18 cellular contexts compared by ENCODE assay signal in the genomic region with DNA sequence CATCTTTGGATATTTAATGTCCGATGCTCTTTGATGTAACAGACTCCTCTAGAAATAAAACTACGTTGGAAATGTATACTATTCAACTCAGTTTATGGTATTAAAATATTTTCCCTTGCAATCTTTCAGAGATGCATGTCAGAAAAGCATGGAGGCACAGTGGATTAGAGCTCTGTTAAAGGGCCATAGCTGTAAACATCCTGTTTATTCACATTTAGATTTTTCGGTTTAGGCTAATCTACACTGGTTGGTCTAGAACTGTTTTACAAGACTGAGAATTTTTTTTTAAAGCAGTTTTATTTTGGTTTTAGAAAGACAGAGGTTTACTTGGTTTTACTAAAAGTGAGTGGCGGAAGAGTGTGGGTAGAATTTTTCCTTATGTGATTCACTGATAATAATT.
DNase-seq lines count a peak whose midpoint lies in the region; TF ChIP-seq lines count a peak whose summit lies in the region.
"Had no signal": no experiment of that assay in that cellular context is flagged by ENCODE, and none has a peak within 500 bp of the region (broad histone marks: within the 10 kb centered on the region; RNA-seq: fewer than 3 reads in every experiment).

No MANE protein-coding gene starts in this region.

- H3K9me3 ChIP-seq in A673 (ENCODE audit: low read depth, low read length, poor library complexity, severe bottlenecking) (no peaks in the 10 kb centered on the region), HUES48 (ENCODE audit: control insufficient read depth, insufficient read depth, low read length) (no peaks in the 10 kb centered on the region), SK-N-MC (ENCODE audit: low read depth, low read length) (no peaks in the 10 kb centered on the region), iPS-18a (ENCODE audit: control insufficient read depth, low read depth, low read length) (no peaks in the 10 kb centered on the region)
- H3K9me3 ChIP-seq: BLaER1 treated with 17β-estradiol and CSF1 and Interleukin-3, amounts not matched to agents 10 nM and 100 nM; HAP-1 had no signal

- TF ChIP-seq CTCF in A673 (conservative IDR thresholded peaks at IDR 0.05; ENCODE audit: low read depth, low read length) (no peak), HFFc6 (IDR thresholded peaks at IDR 0.05) (no peak)

- no peak for DNase-seq in A673 (ENCODE audit: low spot score)
- DNase-seq in SK-N-MC (ENCODE audit: low read depth, low spot score), result no peak
- no peak for DNase-seq in GM19238 (ENCODE audit: insufficient read length, low spot score)
- DNase-seq in activated naive CD4-positive, alpha-beta T cell treated with anti-CD3 and anti-CD28 coated beads, Interleukin-2, amount 50 U/mL, for 16 hours, result no peak
- no peak for DNase-seq in HFFc6
- DNase-seq: 8988T; ACHN; Calu3; CD4-positive, CD25-positive, alpha-beta regulatory T cell; DMS 273 treated with DMSO at 0.1 percent for 48 hours; DMS79; GM23248; IMR-90 had no signal

- H3K4me1 ChIP-seq in A673 (ENCODE audit: insufficient read depth, low read length, poor library complexity, severe bottlenecking) (no peaks in the 10 kb centered on the region), HUES48 (ENCODE audit: control insufficient read depth, insufficient read depth, low read length) (peaks cover 37% of the 10 kb centered on the region), iPS-18a (ENCODE audit: control insufficient read depth, low read depth, low read length) (peaks cover 25% of the 10 kb centered on the region)
- H3K4me1 ChIP-seq: BLaER1 treated with 17β-estradiol and CSF1 and Interleukin-3, amounts not matched to agents 10 nM and 100 nM; HAP-1 had no signal

- no TSS peak for BruUV-seq in A673 (replicated peaks; lab: Mats Ljungman, UMichigan)

- H3K9ac ChIP-seq in HUES48 (ENCODE audit: low read depth, low read length) (peak overlapping the region; percentile 55), SK-N-MC (ENCODE audit: insufficient read length) (no peak overlapping the region), iPS-18a (ENCODE audit: low read length) (no peak overlapping the region)
- H3K9ac ChIP-seq: BLaER1 treated with 17β-estradiol and CSF1 and Interleukin-3, amounts not matched to agents 10 nM and 100 nM; GM23248 had no signal

- POLR2A ChIA-PET in A673 (lab: Charles Lee; ENCODE audit: low non-redundant PET), result no interaction called here

- peak overlapping the region; percentile 19 for H3K27ac ChIP-seq in A673 (ENCODE audit: low read depth, low read length, poor library complexity, severe bottlenecking)
- peak overlapping the region; percentile 78 for H3K27ac ChIP-seq in HUES48 (ENCODE audit: low read depth, low read length)
- peak overlapping the region; percentile 7; the same call in 1 of the 2 replicates for H3K27ac ChIP-seq in SK-N-MC
- H3K27ac ChIP-seq in iPS-18a (ENCODE audit: low read length), result peak overlapping the region; percentile 7
- H3K27ac ChIP-seq: BLaER1 treated with 17β-estradiol and CSF1 and Interleukin-3, amounts not matched to agents 10 nM and 100 nM; GM23248 had no signal

- no peaks in the 10 kb centered on the region for H3K27me3 ChIP-seq in A673 (replicated peaks; ENCODE audit: insufficient read depth, low read depth, low read length, poor library complexity)
- H3K27me3 ChIP-seq in HUES48 (ENCODE audit: control insufficient read depth, insufficient read depth, low read length), result no peaks in the 10 kb centered on the region
- no peaks in the 10 kb centered on the region for H3K27me3 ChIP-seq in iPS-18a (ENCODE audit: control insufficient read depth, insufficient read depth, low read length)
- H3K27me3 ChIP-seq: BLaER1 treated with 17β-estradiol and CSF1 and Interleukin-3, amounts not matched to agents 10 nM and 100 nM had no signal

- H3K36me3 ChIP-seq in A673 (ENCODE audit: insufficient read depth, low read length, poor library complexity, severe bottlenecking) (peaks cover 57% of the 10 kb centered on the region), HUES48 (ENCODE audit: control insufficient read depth, insufficient read depth, low read length) (no peaks in the 10 kb centered on the region), SK-N-MC (ENCODE audit: insufficient read depth, low read length) (peaks cover 29% of the 10 kb centered on the region), iPS-18a (ENCODE audit: control insufficient read depth, low read depth, low read length) (no peaks in the 10 kb centered on the region)
- H3K36me3 ChIP-seq: HAP-1 had no signal

- no peak overlapping the region for H3K27ac Mint-ChIP-seq in HFFc6

- no peaks in the 10 kb centered on the region for H3K36me3 Mint-ChIP-seq in HFFc6 (ENCODE audit: low read depth)

- no peak overlapping the region for H3K4me3 ChIP-seq in A673 (ENCODE audit: low read depth, low read length, poor library complexity, severe bottlenecking)
- peak overlapping the region; percentile 42 for H3K4me3 ChIP-seq in HUES48 (ENCODE audit: low read depth, low read length)
- no peak overlapping the region for H3K4me3 ChIP-seq in SK-N-MC
- H3K4me3 ChIP-seq in iPS-18a (ENCODE audit: low read length), result no peak overlapping the region
- H3K4me3 ChIP-seq: BLaER1 treated with 17β-estradiol and CSF1 and Interleukin-3, amounts not matched to agents 10 nM and 100 nM; GM12878; GM23248; HAP-1 had no signal

- no peak overlapping the region for H3K4me3 Mint-ChIP-seq in HFFc6
- H3K4me3 Mint-ChIP-seq: CD4-positive, CD25-positive, alpha-beta regulatory T cell had no signal

- CTCF ChIA-PET in A673 (lab: Charles Lee), result no interaction called here

- intact Hi-C loops in A673 (cut with micrococcal nuclease; ENCODE audit: unreplicated experiment), result no loop called here

- no peaks in the 10 kb centered on the region; the same call in 1 of the 2 replicates for H3K27me3 Mint-ChIP-seq in HFFc6 (ENCODE audit: insufficient read depth)
- H3K27me3 Mint-ChIP-seq: CD4-positive, CD25-positive, alpha-beta regulatory T cell had no signal

- no peaks in the 10 kb centered on the region for H3K9me3 Mint-ChIP-seq in HFFc6
- H3K9me3 Mint-ChIP-seq: CD4-positive, CD25-positive, alpha-beta regulatory T cell had no signal

- peaks cover 16% of the 10 kb centered on the region for H3K4me1 Mint-ChIP-seq in HFFc6 (ENCODE audit: low read depth)

Comparison
In these comparisons a context has a peak if more than half of its experiments do, and no peak if none do; other contexts are left out.
1. H3K27ac ChIP-seq: peak in every context shown above with its lines; median percentile 78 in HUES48; 19 in A673; 7 in SK-N-MC; 7 in iPS-18a.